In the genomic region with DNA sequence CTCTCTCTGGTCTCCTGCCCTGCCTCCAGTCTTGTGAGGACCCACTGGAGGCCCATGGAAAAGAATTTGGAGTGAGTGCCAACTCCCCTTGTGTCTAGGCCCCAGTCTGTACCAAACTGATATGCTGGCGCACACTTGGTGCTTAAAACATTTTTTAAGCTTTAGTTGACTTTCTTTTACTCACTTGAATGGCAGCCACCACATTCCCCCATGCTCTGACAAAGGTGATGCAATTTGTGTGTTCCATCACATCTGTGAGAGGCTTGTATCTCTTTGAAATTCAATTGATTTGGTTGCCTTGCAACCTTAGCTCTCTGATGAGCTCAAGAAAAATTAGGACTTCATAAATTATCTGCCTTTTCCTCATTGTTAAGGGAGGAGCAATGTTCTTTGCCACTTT, we compare ENCODE assay signal across 22 cellular contexts.
"Had no signal": no experiment of that assay in that cellular context is flagged by ENCODE, and none has a peak within 500 bp of the region (broad histone marks: within the 10 kb centered on the region; RNA-seq: fewer than 3 reads in every experiment).

No MANE protein-coding gene starts in this region.

- DNase-seq: activated CD4-positive, alpha-beta T cell treated with anti-CD3 and anti-CD28 coated beads, Interleukin-2, amount 10 ng/mL, durations not matched to agents 24 days and 14 days; activated CD8-positive, alpha-beta T cell treated with anti-CD3 and anti-CD28 coated beads for 36 hours; activated naive CD4-positive, alpha-beta T cell treated with anti-CD3 and anti-CD28 coated beads for 36 hours; activated T-cell treated with anti-CD3 and anti-CD28 coated beads, Interleukin-2, amount 50 U/mL, for 1 hour; aorta; dermis blood vessel endothelial cell; effector memory CD8-positive, alpha-beta T cell; left ventricle myocardium inferior; mucosa of descending colon; naive B cell; stimulated activated CD4-positive, alpha-beta T cell treated with anti-CD3 and anti-CD28 coated beads, Interleukin-2, amount 100 ng/mL, for 24 hours; stimulated activated naive CD8-positive, alpha-beta T cell treated with anti-CD3 and anti-CD28 coated beads, Interleukin-15, Interleukin-2, amounts not matched to agents 100 U/mL and 50 U/mL, for 24 hours; substantia nigra; T1000; uterus had no signal

- H3K27me3 Mint-ChIP-seq: activated CD8-positive, alpha-beta T cell treated with anti-CD3 and anti-CD28 coated beads for 36 hours; activated T-helper 17 cell treated with anti-CD3 and anti-CD28 coated beads, Interleukin-2, amount 50 U/mL, for 72 hours; effector memory CD8-positive, alpha-beta T cell; memory B cell; naive B cell had no signal

- H3K4me1 ChIP-seq: breast epithelium, left ventricle myocardium inferior, neural progenitor cell, prostate gland, right atrium auricular region, tibial nerve, uterus had no signal

- H3K27ac Mint-ChIP-seq: activated CD4-positive, alpha-beta T cell treated with anti-CD3 and anti-CD28 coated beads, Interleukin-2, amount 10 ng/mL, durations not matched to agents 24 days and 14 days; activated CD8-positive, alpha-beta T cell treated with anti-CD3 and anti-CD28 coated beads for 36 hours; activated naive CD4-positive, alpha-beta T cell treated with anti-CD3 and anti-CD28 coated beads for 36 hours; activated T-helper 17 cell treated with anti-CD3 and anti-CD28 coated beads, Interleukin-2, amount 50 U/mL, for 72 hours; memory B cell; naive B cell; neural progenitor cell had no signal

- H3K36me3 ChIP-seq: breast epithelium, left ventricle myocardium inferior, neural progenitor cell, prostate gland, right atrium auricular region, tibial nerve, uterus had no signal

- H3K27me3 ChIP-seq: breast epithelium, neural progenitor cell, right atrium auricular region, tibial nerve, uterus had no signal

- H3K4me3 ChIP-seq: breast epithelium, left ventricle myocardium inferior, mucosa of descending colon, neural progenitor cell, prostate gland, right atrium auricular region, tibial nerve, uterus had no signal

- H3K9me3 Mint-ChIP-seq: activated CD4-positive, alpha-beta T cell treated with anti-CD3 and anti-CD28 coated beads, Interleukin-2, amount 10 ng/mL, durations not matched to agents 24 days and 14 days; activated CD8-positive, alpha-beta T cell treated with anti-CD3 and anti-CD28 coated beads for 36 hours; activated naive CD4-positive, alpha-beta T cell treated with anti-CD3 and anti-CD28 coated beads for 36 hours; activated T-helper 17 cell treated with anti-CD3 and anti-CD28 coated beads, Interleukin-2, amount 50 U/mL, for 72 hours; effector memory CD8-positive, alpha-beta T cell; memory B cell; naive B cell had no signal

- H3K4me1 Mint-ChIP-seq: activated CD4-positive, alpha-beta T cell treated with anti-CD3 and anti-CD28 coated beads, Interleukin-2, amount 10 ng/mL, durations not matched to agents 24 days and 14 days; activated T-helper 17 cell treated with anti-CD3 and anti-CD28 coated beads, Interleukin-2, amount 50 U/mL, for 72 hours had no signal

- H3K27ac ChIP-seq: breast epithelium, left ventricle myocardium inferior, neural progenitor cell, prostate gland, right atrium auricular region, tibial nerve, uterus had no signal

- H3K36me3 Mint-ChIP-seq: memory B cell, naive B cell, neural progenitor cell had no signal

- H3K4me2 ChIP-seq: neural progenitor cell had no signal

- H3K4me3 Mint-ChIP-seq: activated CD4-positive, alpha-beta T cell treated with anti-CD3 and anti-CD28 coated beads, Interleukin-2, amount 10 ng/mL, durations not matched to agents 24 days and 14 days; activated CD8-positive, alpha-beta T cell treated with anti-CD3 and anti-CD28 coated beads for 36 hours; activated naive CD4-positive, alpha-beta T cell treated with anti-CD3 and anti-CD28 coated beads for 36 hours; activated T-helper 17 cell treated with anti-CD3 and anti-CD28 coated beads, Interleukin-2, amount 50 U/mL, for 72 hours; effector memory CD8-positive, alpha-beta T cell; memory B cell; naive B cell; neural progenitor cell had no signal

- H2AFZ ChIP-seq: neural progenitor cell had no signal

- ATAC-seq: activated CD8-positive, alpha-beta T cell treated with anti-CD3 and anti-CD28 coated beads for 36 hours; activated T-helper 17 cell treated with anti-CD3 and anti-CD28 coated beads, Interleukin-2, amount 50 U/mL, for 72 hours; effector memory CD8-positive, alpha-beta T cell; mucosa of descending colon; stimulated activated naive CD8-positive, alpha-beta T cell treated with anti-CD3 and anti-CD28 coated beads, Interleukin-15, Interleukin-2, amounts not matched to agents 100 U/mL and 50 U/mL, for 24 hours had no signal
